In the genomic region with DNA sequence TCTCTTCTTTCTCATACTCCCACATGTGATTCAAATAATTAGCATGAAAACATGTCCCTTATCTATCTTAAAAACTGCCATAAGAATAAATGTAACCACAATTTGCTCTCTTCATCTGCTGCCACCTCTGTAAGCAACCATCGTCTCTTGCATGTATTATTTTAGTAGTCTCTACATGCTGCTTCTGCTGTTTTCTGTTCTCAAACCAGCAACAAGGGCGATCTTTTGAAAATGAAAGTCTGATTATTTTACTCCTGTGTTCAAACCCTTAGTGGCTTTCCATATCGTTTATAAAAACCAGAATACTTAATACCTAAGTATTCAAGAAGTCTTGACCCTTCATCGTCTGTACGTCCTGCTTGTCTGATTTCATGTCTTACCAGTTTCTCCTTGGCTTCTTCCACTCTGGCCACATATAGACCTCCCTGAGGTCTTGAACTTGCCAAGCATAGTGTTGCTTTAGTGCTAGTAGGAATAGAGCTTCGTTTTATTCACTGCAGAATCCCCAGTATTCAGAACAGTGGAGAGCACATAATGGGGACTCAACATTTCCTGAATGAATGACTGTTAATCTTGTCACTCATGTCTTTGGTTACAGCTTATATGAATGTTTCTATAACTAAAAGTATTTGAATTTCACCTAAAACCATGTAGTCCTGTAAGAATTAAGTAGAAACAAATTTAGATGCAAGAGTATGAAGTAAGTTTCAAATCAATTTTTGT, we compare ENCODE assay signal across 11 cellular contexts. TPM values are rescaled to one million over a fixed set of nuclear protein-coding genes. Genes with fewer than 3 reads are reported as not detected.
A peak's percentile ranks its signal among the peaks of the same experiment; 100 is the strongest.
DNase-seq lines count a peak whose midpoint lies in the region; ATAC-seq, FAIRE-seq and TF ChIP-seq lines count a peak whose summit lies in the region.
"Had no signal": no experiment of that assay in that cellular context is flagged by ENCODE, and none has a peak within 500 bp of the region (broad histone marks: within the 10 kb centered on the region; RNA-seq: fewer than 3 reads in every experiment).

No MANE protein-coding gene starts in this region.

- in situ Hi-C loops in GM12878 (cut with MboI) = no loop called here

- peaks cover 90% of the 10 kb centered on the region for H3K79me2 ChIP-seq in Loucy (ENCODE audit: insufficient read depth, low read length)
- peaks cover 97% of the 10 kb centered on the region for H3K79me2 ChIP-seq in GM12878 (ENCODE audit: control insufficient read depth, insufficient read depth, low read length)
- H3K79me2 ChIP-seq in osteoblast (ENCODE audit: insufficient read depth, low read length) = peaks cover 66% of the 10 kb centered on the region

- peaks cover 52% of the 10 kb centered on the region for H4K20me1 ChIP-seq in Loucy (ENCODE audit: insufficient read depth, low read length, poor library complexity, severe bottlenecking)
- no peaks in the 10 kb centered on the region for H4K20me1 ChIP-seq in GM12878 (ENCODE audit: control insufficient read depth, insufficient read depth)
- H4K20me1 ChIP-seq in osteoblast (ENCODE audit: insufficient read depth, low read length) = peaks cover 6% of the 10 kb centered on the region

- no peak for TF ChIP-seq RAD21 in GM12878 (IDR thresholded peaks at IDR 0.05; ENCODE audit: insufficient read depth, low read depth, low read length)

- H3K27me3 ChIP-seq in breast epithelium = no peaks in the 10 kb centered on the region
- no peaks in the 10 kb centered on the region for H3K27me3 ChIP-seq in Loucy (ENCODE audit: insufficient read depth, low read length, poor library complexity, severe bottlenecking)
- H3K27me3 ChIP-seq in GM12878 (replicated peaks in 1 of 2; ENCODE audit: control insufficient read depth in 2 of 2, insufficient read depth in 2 of 2, low read length in 1 of 2) = no peaks in the 10 kb centered on the region
- no peaks in the 10 kb centered on the region for H3K27me3 ChIP-seq in osteoblast (ENCODE audit: insufficient read depth, low read length)

- no peak for FAIRE-seq in GM12878 (lab: Jason Lieb, UNC)

- H3K4me3 Mint-ChIP-seq in MCF 10A (ENCODE audit: unreplicated experiment) (no peak overlapping the region), type B pancreatic cell (no peak overlapping the region)

- H3K36me3 ChIP-seq in breast epithelium = no peaks in the 10 kb centered on the region
- H3K36me3 ChIP-seq in Loucy (ENCODE audit: insufficient read depth, low read length) = no peaks in the 10 kb centered on the region
- peaks cover 0 to 3% of the 10 kb centered on the region in 2 experiments; a peak in 1 of 4 replicates for H3K36me3 ChIP-seq in GM12878 (ENCODE audit: control insufficient read depth in 2 of 2, insufficient read depth in 2 of 2, low read length in 1 of 2)
- no peaks in the 10 kb centered on the region for H3K36me3 ChIP-seq in osteoblast (ENCODE audit: insufficient read depth, low read length)

- no peak overlapping the region for H2AFZ ChIP-seq in Loucy (ENCODE audit: low read length)
- H2AFZ ChIP-seq in GM12878 (ENCODE audit: control insufficient read depth, low read depth, low read length) = no peak overlapping the region
- no peak overlapping the region for H2AFZ ChIP-seq in osteoblast (ENCODE audit: low read length)

- H3K9ac ChIP-seq in Loucy (ENCODE audit: low read depth, low read length, poor library complexity, severe bottlenecking) = no peak overlapping the region
- H3K9ac ChIP-seq in GM12878 (ENCODE audit: control insufficient read depth, insufficient read depth, low read length) = peak overlapping the region; percentile 2

- no TSS peak for BruUV-seq in MCF 10A (replicated peaks; lab: Mats Ljungman, UMichigan)
- BruUV-seq in GM12878 (replicated peaks; lab: Mats Ljungman, UMichigan) = TSS peak; percentile 3

- RAD21 ChIA-PET in GM12878 (lab: Charles Lee; ENCODE audit: unreplicated experiment) = interaction anchor here (0.7 to 16.1 kb wide), 7 partner anchors 9 to 109 kb away, joined by 3 to 302 read pairs (median 15); partner anchors contain the start of gene CDC42SE2

- H3K27ac ChIP-seq in breast epithelium = no peak overlapping the region
- peak overlapping the region; percentile 76 for H3K27ac ChIP-seq in GM12878 (ENCODE audit: control insufficient read depth, insufficient read depth)
- H3K27ac ChIP-seq in osteoblast (ENCODE audit: low read depth, low read length) = no peak overlapping the region

- H3K9me3 Mint-ChIP-seq in MCF 10A (ENCODE audit: unreplicated experiment) (no peaks in the 10 kb centered on the region), type B pancreatic cell (no peaks in the 10 kb centered on the region)

- H3K27ac Mint-ChIP-seq in MCF 10A (ENCODE audit: low read depth, unreplicated experiment) (peak overlapping the region; percentile 23), type B pancreatic cell (peak overlapping the region; percentile 18)

- peaks cover 44% of the 10 kb centered on the region for H3K4me1 Mint-ChIP-seq in MCF 10A (ENCODE audit: insufficient read depth, unreplicated experiment)
- H3K4me1 Mint-ChIP-seq in type B pancreatic cell (ENCODE audit: unreplicated experiment) = peaks cover 11% of the 10 kb centered on the region

- H3F3A ChIP-seq in Loucy (ENCODE audit: low read depth) = no peaks in the 10 kb centered on the region

- CTCF ChIA-PET in MCF 10A (lab: Yijun Ruan, JAX) (interaction anchor here (0.7 to 2.0 kb wide), 2 partner anchors 10 to 290 kb away, joined by 3 to 7 read pairs; no protein-coding TSS in a partner anchor), GM12878 (lab: Yijun Ruan, JAX) (interaction anchor here (1.1 to 1.6 kb wide), 2 partner anchors 108 to 109 kb away, joined by 3 to 4 read pairs; no protein-coding TSS in a partner anchor)

- H3K9me2 ChIP-seq in Loucy (replicated peaks; ENCODE audit: low read depth, low read length) = no peaks in the 10 kb centered on the region

- no peaks in the 10 kb centered on the region for H3K27me3 Mint-ChIP-seq in MCF 10A (ENCODE audit: insufficient read depth, unreplicated experiment)
- no peaks in the 10 kb centered on the region for H3K27me3 Mint-ChIP-seq in type B pancreatic cell

- SMC1A ChIA-PET in GM12878 (lab: Charles Lee; ENCODE audit: uncharacterized antibody, unreplicated experiment) = interaction anchor here (0.6 to 41.3 kb wide), 8 partner anchors 13 to 120 kb away, joined by 3 to 1218 read pairs (median 5); partner anchors contain the start of gene CDC42SE2

- POLR2A ChIA-PET in MCF 10A (lab: Yijun Ruan, JAX) (interaction anchor here (0.7 to 13.1 kb wide), 2 partner anchors 13 to 681 kb away, joined by 4 to 279 read pairs; partner anchors contain the start of gene CDC42SE2), GM12878 (lab: Charles Lee) (interaction anchor here (0.7 to 6.5 kb wide), 8 partner anchors 9 to 156 kb away, joined by 3 to 47 read pairs (median 4); partner anchors contain the start of gene CDC42SE2)

- H3K4me2 ChIP-seq in Loucy (ENCODE audit: low read depth, low read length, poor library complexity, severe bottlenecking) (peak overlapping the region; percentile 44), GM12878 (ENCODE audit: control insufficient read depth, insufficient read depth) (peak overlapping the region; percentile 91), osteoblast (ENCODE audit: insufficient read depth, low read length) (no peak overlapping the region)

- H3K36me3 Mint-ChIP-seq in MCF 10A (ENCODE audit: insufficient read depth, unreplicated experiment) (peaks cover 21% of the 10 kb centered on the region), type B pancreatic cell (peaks cover 8% of the 10 kb centered on the region)

- H3K9me3 ChIP-seq in breast epithelium (no peaks in the 10 kb centered on the region), Loucy (ENCODE audit: insufficient read depth, low read depth, low read length) (no peaks in the 10 kb centered on the region), GM12878 (replicated peaks; ENCODE audit: control insufficient read depth, insufficient read depth, low read length) (no peaks in the 10 kb centered on the region), osteoblast (ENCODE audit: low read depth, low read length) (no peaks in the 10 kb centered on the region)

- no peak for TF ChIP-seq EP300 in GM12878 (IDR thresholded peaks at IDR 0.05; ENCODE audit: borderline replicate concordance in 1 of 2, control insufficient read depth in 1 of 2, low read depth in 2 of 2, low read length in 2 of 2)

- DNase-seq in MCF 10A (ENCODE audit: unreplicated experiment) (no peak), breast epithelium (ENCODE audit: low spot score in 2 of 2) (no peak), GM12878 (ENCODE audit: low read depth, low spot score) (no peak), type B pancreatic cell (ENCODE audit: extremely low spot score, unreplicated experiment) (no peak), osteoblast (ENCODE audit: insufficient read length, low spot score, missing footprints) (no peak), NCI-H2227 treated with DMSO at 0.1 percent for 48 hours (lab: John Stamatoyannopoulos, UW) (no peak)
- DNase-seq: NCI-H2029; occipital lobe; stimulated activated CD4-positive, alpha-beta T cell treated with anti-CD3 and anti-CD28 coated beads, Interleukin-12 subunit alpha, Interleukin-12 subunit beta, amount 100 ng/mL, for 4 hours had no signal

- ATAC-seq in GM12878 (peak; percentile 7), HG03139 (IDR thresholded peaks at IDR 0.05; ENCODE audit: unreplicated experiment) (no peak)

- no peak for TF ChIP-seq CTCF in MCF 10A (IDR thresholded peaks at IDR 0.05; ENCODE audit: unreplicated experiment)
- TF ChIP-seq CTCF in breast epithelium (IDR thresholded peaks at IDR 0.05) = no peak
- no peak for TF ChIP-seq CTCF in Loucy (conservative IDR thresholded peaks at IDR 0.05; ENCODE audit: low read length)
- no peak for TF ChIP-seq CTCF in GM12878 (IDR thresholded peaks at IDR 0.05 in 2 of 3, conservative IDR thresholded peaks at IDR 0.05 in 1 of 3; ENCODE audit: control insufficient read depth in 2 of 3, extremely low read depth in 1 of 3, insufficient read depth in 1 of 3, low read depth in 3 of 3, low read length in 3 of 3)
- TF ChIP-seq CTCF in type B pancreatic cell (conservative IDR thresholded peaks at IDR 0.05) = no peak
- TF ChIP-seq CTCF in osteoblast (IDR thresholded peaks at IDR 0.05; ENCODE audit: extremely low read depth, low read depth, low read length) = no peak

- H3K4me1 ChIP-seq in breast epithelium (peaks cover 0 to 7% of the 10 kb centered on the region in 2 donors), Loucy (ENCODE audit: insufficient read depth, low read length, poor library complexity, severe bottlenecking) (peaks cover 28% of the 10 kb centered on the region), GM12878 (ENCODE audit: control insufficient read depth, insufficient read depth, low read length) (peaks cover 41% of the 10 kb centered on the region), osteoblast (ENCODE audit: insufficient read depth, low read length) (peaks cover 15% of the 10 kb centered on the region)

- intact Hi-C loops in MCF 10A (cut with micrococcal nuclease) = no loop called here
- intact Hi-C loops in breast epithelium (cut with DNase I; ENCODE audit: low total_unique reads) = no loop called here
- intact Hi-C loops in GM12878 (cut with micrococcal nuclease; ENCODE audit: unreplicated experiment) = loop anchor here (10.0 kb wide), 2 partner anchors 50 to 520 kb away; partner anchors contain the start of gene FNIP1

- H3K4me3 ChIP-seq in breast epithelium = no peak overlapping the region
- peak overlapping the region; percentile 21 for H3K4me3 ChIP-seq in Loucy (ENCODE audit: low read length, poor library complexity, severe bottlenecking)
- peak overlapping the region; percentile 57 for H3K4me3 ChIP-seq in GM12878
- no peak overlapping the region for H3K4me3 ChIP-seq in osteoblast (ENCODE audit: insufficient read depth, low read length)

- WGBS in GM12878 (ENCODE audit: insufficient coverage, insufficient replicate concordance, low lambda C conversion rate, missing lambda C conversion rate) = under 1% methylated on average over 6 of the region's 6 CpGs

- TF ChIP-seq POLR2A in breast epithelium (IDR thresholded peaks at IDR 0.05) (no peak), GM12878 (IDR thresholded peaks at IDR 0.05; ENCODE audit: low read depth, low read length) (no peak)

RNA-seq across cellular contexts. Expression of gene CDC42SE2, which starts 10.6 kb away (rescaled TPM):
- total RNA-seq in MCF 10A (2022) (71.0 and 96.4 TPM in 2 replicates), breast epithelium (10 to 100 TPM; 39.4 to 82.8 (median 41.0) TPM), GM12878 (2014; rRNA removed) (81.7 and 101 TPM in 2 replicates), GM12878 (2014; rRNA removed; fragmentation: Illumina TruSeq; extraction: Trizol) (90.7 and 91.1 TPM in 2 replicates), GM12878 (2021) (75.6 and 76.0 TPM in 2 replicates), type B pancreatic cell (ENCODE audit: low replicate concordance) (26.0 and 27.8 TPM in 2 replicates), osteoblast (22.8 and 24.8 TPM in 2 replicates)
- 137 and 144 TPM in 2 replicates for total RNA-seq in GM12878 (2013; cell fraction: nucleolus; rRNA removed)
- 54.3 TPM for polyA plus RNA-seq in GM12878 (2011; ENCODE audit: low read depth)
- polyA plus RNA-seq in GM12878 (2011; rRNA removed) (148 and 215 TPM in 2 replicates), GM12878 (2014; fragmentation: Illumina TruSeq; extraction: Trizol) (75.2 and 106 TPM in 2 replicates), GM12878 (2014; fragmentation: Nextera tagmentation; extraction: Ambion mirVana) (10 to 100 TPM; 57.0 to 78.8 TPM), GM12878 (2014; rRNA removed) (57.2 and 62.0 TPM in 2 replicates), GM12878 (2016; fragmentation: Nextera tagmentation; extraction: Ambion mirVana) (100 to 1,000 TPM; 113 to 116 TPM)
- polyA plus RNA-seq in GM12878 (2011; cell fraction: cytosol; rRNA removed) = 43.4 and 63.0 TPM in 2 replicates
- polyA plus RNA-seq in GM12878 (2011; cell fraction: nucleus; rRNA removed) = 39.5 and 43.8 TPM in 2 replicates
- 80.9 and 89.2 TPM in 2 replicates for polyA plus RNA-seq in GM12878 (2012)
- 107 and 140 TPM in 2 replicates for polyA minus RNA-seq in GM12878 (2011; rRNA and poly(A)+ RNA removed)
- polyA minus RNA-seq in GM12878 (2011; cell fraction: cytosol; rRNA and poly(A)+ RNA removed) = 46.4 and 47.3 TPM in 2 replicates
- 30.0 and 58.6 TPM in 2 replicates for polyA minus RNA-seq in GM12878 (2011; cell fraction: nucleus; rRNA and poly(A)+ RNA removed)

Comparison
In these comparisons a context has a peak if more than half of its experiments do, and no peak if none do; other contexts are left out.
1. H3K4me3 ChIP-seq: peak in Loucy (single experiment) and GM12878 (single experiment); none in breast epithelium (0 of 3) and osteoblast (single experiment).